8 cellular contexts compared by ENCODE assay signal in genomic region chr3:185299918-185300426, GRCh38. TPM values are rescaled to one million over a fixed set of nuclear protein-coding genes. Genes with fewer than 3 reads are reported as not detected.
A peak's percentile ranks its signal among the peaks of the same experiment; 100 is the strongest.
DNase-seq lines count a peak whose midpoint lies in the region; ATAC-seq, FAIRE-seq and TF ChIP-seq lines count a peak whose summit lies in the region.
"Not testable (repeated sequence)": the region's sequence is repeated elsewhere in the genome, so short reads cannot be mapped to it uniquely, and the experiment has no call there.

No MANE protein-coding gene starts in this region.

- not testable (repeated sequence) for TF ChIP-seq POLR2A in K562 (conservative IDR thresholded peaks at IDR 0.05)

- in situ Hi-C loops in K562 (cut with MboI) = not testable (repeated sequence)

- TF ChIP-seq RAD21 in K562 (CRISPR knock-in tag; conservative IDR thresholded peaks at IDR 0.05 in 1 of 2, IDR thresholded peaks at IDR 0.05 in 1 of 2) = not testable (repeated sequence)

- not testable (repeated sequence) for H3K79me2 ChIP-seq in K562 (ENCODE audit: control insufficient read depth, insufficient read depth, low read length)

- DNase-seq in AML-193 (lab: John Stamatoyannopoulos, UW) (peak; percentile 83 to 90), NOMO-1 treated with dmso at 0.1 percent for 144 hours (lab: John Stamatoyannopoulos, UW; ENCODE audit: unreplicated experiment) (peak; percentile 91)
- not testable (repeated sequence) for DNase-seq in K562 (ENCODE audit: extremely low read depth in 1 of 4, low spot score in 3 of 4)

- not testable (repeated sequence) for BruUV-seq in K562 (replicated peaks; lab: Mats Ljungman, UMichigan)

- POLR2A ChIA-PET in K562 (lab: Yijun Ruan, JAX) = not testable (repeated sequence)

- not testable (repeated sequence) for H3K4me2 ChIP-seq in K562 (ENCODE audit: insufficient read depth, low read length)

- 81% methylated on average over 10 of the region's 10 CpGs for WGBS in K562 (ENCODE audit: insufficient coverage, low coverage, missing lambda C conversion rate)

- CTCF ChIA-PET in K562 (lab: Yijun Ruan, JAX; ENCODE audit: low intra/inter-chr PET ratio) = not testable (repeated sequence)

- not testable (repeated sequence) for H3K36me3 ChIP-seq in K562 (ENCODE audit: control insufficient read depth, insufficient read depth, low read length)

- H2AFZ ChIP-seq in K562 (ENCODE audit: low read depth, low read length) = peak overlapping the region; percentile 70

- not testable (repeated sequence) for H4K20me1 ChIP-seq in K562 (replicated peaks; ENCODE audit: control insufficient read depth, insufficient read depth, low read length)

- not testable (repeated sequence) for FAIRE-seq in K562 (lab: Jason Lieb, UNC)

- H3K9ac ChIP-seq in K562 (ENCODE audit: insufficient read depth in 1 of 2, low read depth in 2 of 2, low read length in 2 of 2) = not testable (repeated sequence)

- H3K4me3 ChIP-seq in K562 = not testable (repeated sequence)

- H3K27ac ChIP-seq in K562 (ENCODE audit: extremely low read depth, low read depth, low read length) = peak overlapping the region; percentile 18; the same call in 1 of the 3 replicates

- H3K27me3 ChIP-seq in K562 (ENCODE audit: control insufficient read depth in 2 of 2, insufficient read depth in 2 of 2, low read length in 2 of 2) = not testable (repeated sequence)

- ATAC-seq in GM18517 (IDR thresholded peaks at IDR 0.05; ENCODE audit: unreplicated experiment) (peak; percentile 90), GM19438 (IDR thresholded peaks at IDR 0.05; ENCODE audit: low read depth, unreplicated experiment) (peak; percentile 85), GM21786 (IDR thresholded peaks at IDR 0.05; ENCODE audit: unreplicated experiment) (peak; percentile 88), HG02973 (IDR thresholded peaks at IDR 0.05; ENCODE audit: unreplicated experiment) (peak; percentile 89), HG03469 (IDR thresholded peaks at IDR 0.05; ENCODE audit: unreplicated experiment) (peak; percentile 72)
- not testable (repeated sequence) for ATAC-seq in K562

- H3K9me3 ChIP-seq in K562 (replicated peaks; ENCODE audit: control insufficient read depth, insufficient read depth, low read depth, low read length) = not testable (repeated sequence)

- intact Hi-C loops in K562 (cut with micrococcal nuclease) = not testable (repeated sequence)

- H3K4me1 ChIP-seq in K562 (replicated peaks in 1 of 2; ENCODE audit: control insufficient read depth in 2 of 2, insufficient read depth in 2 of 2, low read length in 2 of 2) = peaks cover 7 to 31% of the 10 kb centered on the region in 2 experiments

- not testable (repeated sequence) for TF ChIP-seq EP300 in K562 (IDR thresholded peaks at IDR 0.05; ENCODE audit: low read length)

- H3K9me1 ChIP-seq in K562 (ENCODE audit: control insufficient read depth, insufficient read depth, low read length) = not testable (repeated sequence)

- not testable (repeated sequence) for TF ChIP-seq CTCF in K562 (IDR thresholded peaks at IDR 0.05 in 2 of 3, conservative IDR thresholded peaks at IDR 0.05 in 1 of 3; ENCODE audit: insufficient read depth in 2 of 3, low read depth in 1 of 3, low read length in 3 of 3)

RNA-seq across cellular contexts. Expression of gene EHHADH, which starts 46.1 kb away (rescaled TPM):
- total RNA-seq in K562 (2011; cell fraction: chromatin; rRNA removed; ENCODE audit: low replicate concordance) = 6.6 and 16.1 TPM in 2 replicates
- 3.9 and 4.3 TPM in 2 replicates for total RNA-seq in K562 (2011; cell fraction: nucleolus; rRNA removed)
- total RNA-seq in K562 (2011; cell fraction: nucleoplasm; rRNA removed) = 5.9 and 9.0 TPM in 2 replicates
- total RNA-seq in K562 (2014; rRNA removed) = 3.8 and 5.4 TPM in 2 replicates
- 4.4 and 4.7 TPM in 2 replicates for total RNA-seq in K562 (2014; rRNA removed; fragmentation: Illumina TruSeq; extraction: Trizol)
- total RNA-seq in K562 (2015; rRNA removed; fragmentation: Illumina TruSeq; extraction: Trizol) = 2.9 and 3.6 TPM in 2 replicates
- 5.5 and 6.1 TPM in 2 replicates for total RNA-seq in K562 (2021)
- 5.9 and 6.4 TPM in 2 replicates for polyA plus RNA-seq in K562 (2011; rRNA removed)
- 1.8 and 4.2 TPM in 2 replicates for polyA plus RNA-seq in K562 (2011; cell fraction: cytosol; rRNA removed)
- 3.4 and 3.6 TPM in 2 replicates for polyA plus RNA-seq in K562 (2011; cell fraction: nucleus; rRNA removed)
- polyA plus RNA-seq in K562 (2012) = 4.7 and 5.2 TPM in 2 replicates
- 4.3 and 4.8 TPM in 2 replicates for polyA plus RNA-seq in K562 (2014; fragmentation: Illumina TruSeq; extraction: Trizol)
- polyA plus RNA-seq in K562 (2014; fragmentation: Nextera tagmentation; extraction: Ambion mirVana) = 1 to 10 TPM; 4.1 to 5.5 TPM
- polyA plus RNA-seq in K562 (2014; rRNA removed) = 4.9 and 6.1 TPM in 2 replicates
- 9.9 and 18.0 TPM in 2 replicates for polyA minus RNA-seq in K562 (2011; rRNA and poly(A)+ RNA removed)
- polyA minus RNA-seq in K562 (2011; cell fraction: cytosol; rRNA and poly(A)+ RNA removed) = 5.8 and 7.4 TPM in 2 replicates
- 8.2 and 12.9 TPM in 2 replicates for polyA minus RNA-seq in K562 (2011; cell fraction: nucleus; rRNA and poly(A)+ RNA removed)
